In genomic region chr16:73060216-73060615, GRCh38 we compare ENCODE assay signal across 1 cellular context.
TF ChIP-seq lines count a peak whose summit lies in the region.

No MANE protein-coding gene starts in this region.

TF ChIP-seq in WTC11, 78 proteins besides CTCF, POLR2A, EP300 and RAD21 (continued from another document):
- TF ChIP-seq ZNF281 (CRISPR knock-in tag; IDR thresholded peaks at IDR 0.05): no peak
- no peak for TF ChIP-seq HMGXB4 (CRISPR knock-in tag; IDR thresholded peaks at IDR 0.05)
